18 cellular contexts compared by ENCODE assay signal in genomic region chr5:180401236-180401907, GRCh38. TPM values are rescaled to one million over a fixed set of nuclear protein-coding genes. Genes with fewer than 3 reads are reported as not detected.
DNase-seq lines count a peak whose midpoint lies in the region; ATAC-seq, FAIRE-seq and TF ChIP-seq lines count a peak whose summit lies in the region.
"Had no signal": no experiment of that assay in that cellular context is flagged by ENCODE, and none has a peak within 500 bp of the region (broad histone marks: within the 10 kb centered on the region; RNA-seq: fewer than 3 reads in every experiment).

No MANE protein-coding gene starts in this region.

- no peak overlapping the region for H3K4ac ChIP-seq in neuronal stem cell (ENCODE audit: low read length)

- H3K4me3 Mint-ChIP-seq in MCF 10A (ENCODE audit: unreplicated experiment): no peak overlapping the region
- no peak overlapping the region for H3K4me3 Mint-ChIP-seq in stimulated activated effector memory CD8-positive, alpha-beta T cell treated with anti-CD3 and anti-CD28 coated beads, Interleukin-12 subunit alpha, Interleukin-12 subunit beta, amount 100 ng/mL, for 72 hours
- H3K4me3 Mint-ChIP-seq: CD14-positive monocyte; CD4-positive, alpha-beta memory T cell had no signal

- no peak overlapping the region for H2AK5ac ChIP-seq in neuronal stem cell (ENCODE audit: low read depth, low read length)

- no peak overlapping the region for H3K18ac ChIP-seq in neuronal stem cell (ENCODE audit: low read length)

- H3K27ac ChIP-seq in mammary epithelial cell (ENCODE audit: insufficient read depth, low read depth, low read length): no peak overlapping the region
- H3K27ac ChIP-seq in K562 (ENCODE audit: extremely low read depth, low read depth, low read length): no peak overlapping the region
- H3K27ac ChIP-seq in neuronal stem cell (replicated peaks; ENCODE audit: low read length): no peak overlapping the region
- no peak overlapping the region for H3K27ac ChIP-seq in foreskin keratinocyte
- H3K27ac ChIP-seq: 22Rv1, A549, BLaER1, GM23248 had no signal

- no peaks in the 10 kb centered on the region for H3K79me2 ChIP-seq in mammary epithelial cell (ENCODE audit: insufficient read depth, low read length)
- no peaks in the 10 kb centered on the region for H3K79me2 ChIP-seq in K562 (ENCODE audit: control insufficient read depth, insufficient read depth, low read length)

- H3K4me1 ChIP-seq in mammary epithelial cell (ENCODE audit: insufficient read depth, low read length): no peaks in the 10 kb centered on the region
- no peaks in the 10 kb centered on the region; a peak in 1 of 5 replicates for H3K4me1 ChIP-seq in K562 (replicated peaks in 1 of 2; ENCODE audit: control insufficient read depth in 2 of 2, insufficient read depth in 2 of 2, low read length in 2 of 2)
- H3K4me1 ChIP-seq in neuronal stem cell (ENCODE audit: control insufficient read depth in 2 of 2, insufficient read depth in 1 of 2, low read depth in 1 of 2, low read length in 2 of 2): no peaks in the 10 kb centered on the region
- H3K4me1 ChIP-seq in foreskin keratinocyte: no peaks in the 10 kb centered on the region
- H3K4me1 ChIP-seq: BLaER1, HAP-1 had no signal

- no peak for TF ChIP-seq RAD21 in K562 (CRISPR knock-in tag; conservative IDR thresholded peaks at IDR 0.05 in 1 of 2, IDR thresholded peaks at IDR 0.05 in 1 of 2)

- H2AFZ ChIP-seq in mammary epithelial cell (ENCODE audit: low read depth, low read length) (no peak overlapping the region), K562 (ENCODE audit: low read depth, low read length) (no peak overlapping the region), neuronal stem cell (ENCODE audit: low read length) (no peak overlapping the region)
- H2AFZ ChIP-seq: GM23248 had no signal

- H4K20me1 ChIP-seq in mammary epithelial cell (ENCODE audit: insufficient read depth, low read length) (no peaks in the 10 kb centered on the region), K562 (replicated peaks; ENCODE audit: control insufficient read depth, insufficient read depth, low read length) (no peaks in the 10 kb centered on the region; the same call in 1 of the 2 replicates)
- H4K20me1 ChIP-seq: BLaER1 had no signal

- BruUV-seq in MCF 10A (replicated peaks; lab: Mats Ljungman, UMichigan) (no TSS peak), mammary epithelial cell (replicated peaks; lab: Mats Ljungman, UMichigan) (no TSS peak), K562 (replicated peaks; lab: Mats Ljungman, UMichigan) (no TSS peak)

- H3K79me1 ChIP-seq in neuronal stem cell (ENCODE audit: low read depth, low read length): no peaks in the 10 kb centered on the region

- H2BK15ac ChIP-seq in neuronal stem cell (ENCODE audit: low read length): no peak overlapping the region

- H2BK12ac ChIP-seq in neuronal stem cell (ENCODE audit: low read length): no peak overlapping the region

- no peaks in the 10 kb centered on the region for H3K4me1 Mint-ChIP-seq in MCF 10A (ENCODE audit: insufficient read depth, unreplicated experiment)
- no peaks in the 10 kb centered on the region for H3K4me1 Mint-ChIP-seq in stimulated activated effector memory CD8-positive, alpha-beta T cell treated with anti-CD3 and anti-CD28 coated beads, Interleukin-12 subunit alpha, Interleukin-12 subunit beta, amount 100 ng/mL, for 72 hours
- H3K4me1 Mint-ChIP-seq: CD14-positive monocyte; CD4-positive, alpha-beta memory T cell had no signal

- H3K4me2 ChIP-seq in mammary epithelial cell (ENCODE audit: insufficient read depth, low read depth, low read length): no peak overlapping the region
- no peak overlapping the region for H3K4me2 ChIP-seq in K562 (ENCODE audit: insufficient read depth, low read length)
- no peak overlapping the region for H3K4me2 ChIP-seq in neuronal stem cell (ENCODE audit: insufficient read depth, low read length, poor library complexity, severe bottlenecking)
- H3K4me2 ChIP-seq: A549, BLaER1 had no signal

- no peak for TF ChIP-seq POLR2A in K562 (conservative IDR thresholded peaks at IDR 0.05)

- H3K27ac Mint-ChIP-seq in MCF 10A (ENCODE audit: low read depth, unreplicated experiment): no peak overlapping the region
- no peak overlapping the region for H3K27ac Mint-ChIP-seq in stimulated activated effector memory CD8-positive, alpha-beta T cell treated with anti-CD3 and anti-CD28 coated beads, Interleukin-12 subunit alpha, Interleukin-12 subunit beta, amount 100 ng/mL, for 72 hours
- H3K27ac Mint-ChIP-seq: CD4-positive, alpha-beta memory T cell had no signal

- dilution Hi-C loops in mammary epithelial cell (cut with HindIII; ENCODE audit: low sequenced_read_pairs): no loop called here

- peak; percentile 50 for DNase-seq in MCF 10A (ENCODE audit: unreplicated experiment)
- DNase-seq in mammary epithelial cell: no peak
- DNase-seq in K562 (ENCODE audit: extremely low read depth in 1 of 4, low spot score in 3 of 4): peak in 2 of 4 experiments; percentile 1 to 2
- no peak for DNase-seq in neuronal stem cell (ENCODE audit: low spot score)
- DNase-seq in foreskin keratinocyte: no peak
- no peak for DNase-seq in stimulated activated effector memory CD8-positive, alpha-beta T cell treated with anti-CD3 and anti-CD28 coated beads, Interleukin-12 subunit alpha, Interleukin-12 subunit beta, amount 100 ng/mL, for 72 hours (ENCODE audit: low spot score in 2 of 2)
- no peak for DNase-seq in effector CD4-positive, alpha-beta T cell
- DNase-seq: CD4-positive, alpha-beta memory T cell; DMS153; DMS79 treated with DMSO at 0.1 percent for 48 hours; EL; GM23248 had no signal

- CTCF ChIA-PET in MCF 10A (lab: Yijun Ruan, JAX) (interaction anchor here (0.6 kb wide), 1 partner anchor 29 kb away, joined by 4 read pairs; no protein-coding TSS in a partner anchor), mammary epithelial cell (lab: Charles Lee; ENCODE audit: low non-redundant PET) (no interaction called here), K562 (lab: Yijun Ruan, JAX; ENCODE audit: low intra/inter-chr PET ratio) (no interaction called here)

- no peaks in the 10 kb centered on the region for H3K9me1 ChIP-seq in K562 (ENCODE audit: control insufficient read depth, insufficient read depth, low read length)

- H3K14ac ChIP-seq in neuronal stem cell (ENCODE audit: low read length): peak overlapping the region; percentile 94

- TF ChIP-seq CTCF in MCF 10A (IDR thresholded peaks at IDR 0.05; ENCODE audit: unreplicated experiment): no peak
- TF ChIP-seq CTCF in mammary epithelial cell (conservative IDR thresholded peaks at IDR 0.05 in 1 of 2, IDR thresholded peaks at IDR 0.05 in 1 of 2; ENCODE audit: extremely low read depth in 1 of 2, insufficient read depth in 1 of 2, low read depth in 1 of 2, low read length in 2 of 2): no peak
- TF ChIP-seq CTCF in K562 (IDR thresholded peaks at IDR 0.05 in 2 of 3, conservative IDR thresholded peaks at IDR 0.05 in 1 of 3; ENCODE audit: insufficient read depth in 2 of 3, low read depth in 1 of 3, low read length in 3 of 3): no peak
- no peak for TF ChIP-seq CTCF in foreskin keratinocyte (conservative IDR thresholded peaks at IDR 0.05)

- no peak overlapping the region for H4K91ac ChIP-seq in neuronal stem cell (ENCODE audit: low read depth, low read length, poor library complexity)

- H3K27me3 Mint-ChIP-seq in MCF 10A (ENCODE audit: insufficient read depth, unreplicated experiment): no peaks in the 10 kb centered on the region

- peaks cover 6% of the 10 kb centered on the region for H3K36me3 Mint-ChIP-seq in MCF 10A (ENCODE audit: insufficient read depth, unreplicated experiment)
- no peaks in the 10 kb centered on the region for H3K36me3 Mint-ChIP-seq in stimulated activated effector memory CD8-positive, alpha-beta T cell treated with anti-CD3 and anti-CD28 coated beads, Interleukin-12 subunit alpha, Interleukin-12 subunit beta, amount 100 ng/mL, for 72 hours
- H3K36me3 Mint-ChIP-seq: CD14-positive monocyte; CD4-positive, alpha-beta memory T cell had no signal

- no peak overlapping the region for H3K9ac ChIP-seq in mammary epithelial cell (ENCODE audit: insufficient read depth, low read length)
- no peak overlapping the region for H3K9ac ChIP-seq in K562 (ENCODE audit: insufficient read depth in 1 of 2, low read depth in 2 of 2, low read length in 2 of 2)
- no peak overlapping the region for H3K9ac ChIP-seq in neuronal stem cell (ENCODE audit: low read depth, low read length, poor library complexity)
- H3K9ac ChIP-seq: BLaER1, GM23248 had no signal

- peaks cover 21% of the 10 kb centered on the region for H3K9me3 Mint-ChIP-seq in MCF 10A (ENCODE audit: unreplicated experiment)
- H3K9me3 Mint-ChIP-seq in stimulated activated effector memory CD8-positive, alpha-beta T cell treated with anti-CD3 and anti-CD28 coated beads, Interleukin-12 subunit alpha, Interleukin-12 subunit beta, amount 100 ng/mL, for 72 hours: no peaks in the 10 kb centered on the region

- H2BK5ac ChIP-seq in neuronal stem cell (ENCODE audit: low read length): no peak overlapping the region

- in situ Hi-C loops in mammary epithelial cell (cut with MboI; ENCODE audit: low sequenced_read_pairs in 2 of 2): no loop called here
- in situ Hi-C loops in K562 (cut with MboI): no loop called here

- no peak overlapping the region for H4K8ac ChIP-seq in neuronal stem cell (ENCODE audit: low read depth, low read length)

- TF ChIP-seq EP300 in K562 (IDR thresholded peaks at IDR 0.05; ENCODE audit: low read length): no peak

- H2BK120ac ChIP-seq in neuronal stem cell (ENCODE audit: low read depth, low read length): no peak overlapping the region

- H3K4me3 ChIP-seq in mammary epithelial cell (replicated peaks in 1 of 3; ENCODE audit: insufficient read depth in 1 of 3, low read depth in 2 of 3, low read length in 3 of 3): no peak overlapping the region
- no peak overlapping the region for H3K4me3 ChIP-seq in K562
- no peak overlapping the region for H3K4me3 ChIP-seq in neuronal stem cell (ENCODE audit: low read length in 2 of 2)
- H3K4me3 ChIP-seq: A549, BLaER1, GM23248, HAP-1 had no signal

- intact Hi-C loops in MCF 10A (cut with micrococcal nuclease): no loop called here
- intact Hi-C loops in mammary epithelial cell (cut with micrococcal nuclease): no loop called here
- intact Hi-C loops in K562 (cut with micrococcal nuclease): no loop called here

- no peaks in the 10 kb centered on the region for H3K27me3 ChIP-seq in mammary epithelial cell (ENCODE audit: insufficient read depth, low read length)
- peaks cover 39 to 69% of the 10 kb centered on the region in 2 experiments for H3K27me3 ChIP-seq in K562 (ENCODE audit: control insufficient read depth in 2 of 2, insufficient read depth in 2 of 2, low read length in 2 of 2)
- H3K27me3 ChIP-seq in neuronal stem cell (ENCODE audit: control insufficient read depth in 3 of 3, insufficient read depth in 3 of 3, low read depth in 1 of 3, low read length in 3 of 3): no peaks in the 10 kb centered on the region
- no peaks in the 10 kb centered on the region for H3K27me3 ChIP-seq in foreskin keratinocyte
- H3K27me3 ChIP-seq: BLaER1 had no signal

- no peaks in the 10 kb centered on the region for H3K36me3 ChIP-seq in mammary epithelial cell (ENCODE audit: insufficient read depth, low read length)
- H3K36me3 ChIP-seq in K562 (ENCODE audit: control insufficient read depth, insufficient read depth, low read length): no peaks in the 10 kb centered on the region
- H3K36me3 ChIP-seq in neuronal stem cell (replicated peaks in 1 of 2; ENCODE audit: control insufficient read depth in 2 of 2, insufficient read depth in 2 of 2, low read length in 2 of 2): no peaks in the 10 kb centered on the region
- H3K36me3 ChIP-seq: BLaER1, HAP-1 had no signal

- no peak for FAIRE-seq in K562 (lab: Jason Lieb, UNC)
- FAIRE-seq: A549, GM12891 had no signal

- ATAC-seq in K562 (no peak), foreskin keratinocyte (no peak)
- no peak for ATAC-seq in stimulated activated effector memory CD8-positive, alpha-beta T cell treated with anti-CD3 and anti-CD28 coated beads, Interleukin-12 subunit alpha, Interleukin-12 subunit beta, amount 100 ng/mL, for 72 hours
- ATAC-seq: A549 had no signal

- 59% methylated on average over 11 of the region's 11 CpGs for WGBS in mammary epithelial cell (ENCODE audit: low coverage, missing lambda C conversion rate)
- 0% methylated on average over 11 of the region's 11 CpGs for WGBS in K562 (ENCODE audit: insufficient coverage, low coverage, missing lambda C conversion rate)
- WGBS in neuronal stem cell (ENCODE audit: extremely low coverage in 2 of 2, insufficient read length in 2 of 2, insufficient replicate concordance in 1 of 2), 2 donors: no CpG with 5 or more reads among the region's 11 CpGs

- POLR2A ChIA-PET in MCF 10A (lab: Yijun Ruan, JAX): interaction anchor here (0.6 to 0.7 kb wide), 2 partner anchors 9 to 40 kb away, joined by 3 to 4 read pairs; no protein-coding TSS in a partner anchor
- POLR2A ChIA-PET in K562 (lab: Yijun Ruan, JAX): interaction anchor here (1.1 kb wide), 1 partner anchor 55 kb away, joined by 3 read pairs; no protein-coding TSS in a partner anchor

- H3K9me3 ChIP-seq in mammary epithelial cell (replicated peaks; ENCODE audit: insufficient read depth, low read length): peaks cover 18% of the 10 kb centered on the region
- H3K9me3 ChIP-seq in K562 (replicated peaks; ENCODE audit: control insufficient read depth, insufficient read depth, low read depth, low read length): no peaks in the 10 kb centered on the region
- H3K9me3 ChIP-seq in neuronal stem cell (replicated peaks in 1 of 2; ENCODE audit: control insufficient read depth in 2 of 2, insufficient read depth in 1 of 2, low read depth in 1 of 2, low read length in 2 of 2): peaks cover 0 to 3% of the 10 kb centered on the region in 2 donors
- H3K9me3 ChIP-seq: HAP-1 had no signal

- H3K23ac ChIP-seq in neuronal stem cell (ENCODE audit: low read depth, low read length, poor library complexity): no peak overlapping the region

RNA-seq across cellular contexts. Expression of gene GFPT2, which starts 48.2 kb away (rescaled TPM):
- 8.2 and 15.7 TPM in 2 replicates for total RNA-seq in MCF 10A (2022)
- total RNA-seq in mammary epithelial cell: under 1 TPM in 1 of 2 donors, not detected in 1; 0.83 TPM
- polyA plus RNA-seq in mammary epithelial cell: 0.15 TPM
- not detected for polyA minus RNA-seq in mammary epithelial cell
- 0.14 TPM in 1 of 2 replicates, not detected in the other for total RNA-seq in K562 (2011; cell fraction: chromatin; rRNA removed; ENCODE audit: low replicate concordance)
- total RNA-seq in K562 (2011; cell fraction: nucleolus; rRNA removed): 0.50 TPM in 1 of 2 replicates, not detected in the other
- total RNA-seq in K562 (2011; cell fraction: nucleoplasm; rRNA removed): not detected in 2 replicates
- not detected in 2 replicates for total RNA-seq in K562 (2014; rRNA removed)
- 0.13 TPM in 1 of 2 replicates, not detected in the other for total RNA-seq in K562 (2014; rRNA removed; fragmentation: Illumina TruSeq; extraction: Trizol)
- not detected in 2 replicates for total RNA-seq in K562 (2015; rRNA removed; fragmentation: Illumina TruSeq; extraction: Trizol)
- 0.07 and 0.09 TPM in 2 replicates for total RNA-seq in K562 (2021)
- polyA plus RNA-seq in K562 (2011; rRNA removed): 0.14 TPM in 1 of 2 replicates, not detected in the other
- polyA plus RNA-seq in K562 (2011; cell fraction: cytosol; rRNA removed): 0.01 and 0.07 TPM in 2 replicates
- 0.18 TPM in 1 of 2 replicates, not detected in the other for polyA plus RNA-seq in K562 (2011; cell fraction: nucleus; rRNA removed)
- 0.12 TPM in 1 of 2 replicates, not detected in the other for polyA plus RNA-seq in K562 (2012)
- polyA plus RNA-seq in K562 (2014; fragmentation: Illumina TruSeq; extraction: Trizol): not detected in 2 replicates
- polyA plus RNA-seq in K562 (2014; fragmentation: Nextera tagmentation; extraction: Ambion mirVana): under 1 TPM in 1 of 2 experiments, not detected in 1; 0.08 TPM
- not detected in 2 replicates for polyA plus RNA-seq in K562 (2014; rRNA removed)
- 0.39 TPM in 1 of 2 replicates, not detected in the other for polyA minus RNA-seq in K562 (2011; rRNA and poly(A)+ RNA removed)
- not detected in 2 replicates for polyA minus RNA-seq in K562 (2011; cell fraction: cytosol; rRNA and poly(A)+ RNA removed)
- polyA minus RNA-seq in K562 (2011; cell fraction: nucleus; rRNA and poly(A)+ RNA removed): 0.54 TPM in 1 of 2 replicates, not detected in the other
- polyA plus RNA-seq in neuronal stem cell (2013, experiment 1 of 2): 17.6 TPM
- 16.4 TPM for polyA plus RNA-seq in neuronal stem cell (2013, experiment 2 of 2)
- total RNA-seq in foreskin keratinocyte: 0.04 and 0.07 TPM in 2 replicates
- 0.02 TPM in 1 of 2 replicates, not detected in the other for polyA plus RNA-seq in foreskin keratinocyte
- polyA plus RNA-seq: CD14-positive monocyte had no signal
